Comparison of ENCODE assay signal across 11 cellular contexts in genomic region chr3:124800511-124801374, GRCh38.
DNase-seq lines count a peak whose midpoint lies in the region; ATAC-seq and TF ChIP-seq lines count a peak whose summit lies in the region.
"Had no signal": no experiment of that assay in that cellular context is flagged by ENCODE, and none has a peak within 500 bp of the region (broad histone marks: within the 10 kb centered on the region; RNA-seq: fewer than 3 reads in every experiment).

No MANE protein-coding gene starts in this region.

- DNase-seq in NCI-H748 (lab: John Stamatoyannopoulos, UW; ENCODE audit: unreplicated experiment) (peak; percentile 67), NCI-H748 treated with DMSO at 0.1 percent for 48 hours (lab: John Stamatoyannopoulos, UW) (no peak), dermis blood vessel endothelial cell (peak; percentile 63), medulla oblongata (ENCODE audit: extremely low spot score) (peak; percentile 67), vagina (ENCODE audit: extremely low spot score in 2 of 2) (no peak), putamen (ENCODE audit: low spot score) (no peak), T-helper 2 cell (no peak)
- DNase-seq: activated T-cell treated with anti-CD3 and anti-CD28 coated beads for 4 hours; stimulated activated CD8-positive, alpha-beta memory T cell treated with anti-CD3 and anti-CD28 coated beads, Interleukin-4, amount 100 ng/mL, for 48 hours had no signal

- H3K36me3 ChIP-seq in vagina, result peaks cover 0 to 8% of the 10 kb centered on the region in 2 donors

- ATAC-seq in HG03378 (IDR thresholded peaks at IDR 0.05; ENCODE audit: unreplicated experiment), result no peak

- H3K27ac ChIP-seq in vagina, result peak overlapping the region; percentile 74
- H3K27ac ChIP-seq: epithelial cell of prostate had no signal

- no peak for TF ChIP-seq CTCF in vagina (IDR thresholded peaks at IDR 0.05)

- no peak overlapping the region for H3K4me3 ChIP-seq in vagina

- H3K4me1 ChIP-seq in vagina, result peaks cover 30% of the 10 kb centered on the region

- H3K27me3 ChIP-seq in vagina, result no peaks in the 10 kb centered on the region

- intact Hi-C loops in vagina (cut with DNase I), result no loop called here

- TF ChIP-seq POLR2A in vagina (IDR thresholded peaks at IDR 0.05), result no peak

- H3K9me3 ChIP-seq in vagina, result no peaks in the 10 kb centered on the region

Comparison
In these comparisons a context has a peak if more than half of its experiments do, and no peak if none do; other contexts are left out.
1. DNase-seq: peak in NCI-H748 (single experiment), dermis blood vessel endothelial cell (single experiment) and medulla oblongata (single experiment); none in NCI-H748 treated with DMSO at 0.1 percent for 48 hours (single experiment), vagina (0 of 2), putamen (single experiment) and T-helper 2 cell (0 of 5).